Comparison of ENCODE assay signal across 8 cellular contexts in genomic region chr22:19172213-19173046, GRCh38. TPM values are rescaled to one million over a fixed set of nuclear protein-coding genes. Genes with fewer than 3 reads are reported as not detected.
DNase-seq lines count a peak whose midpoint lies in the region; ATAC-seq and TF ChIP-seq lines count a peak whose summit lies in the region.

No MANE protein-coding gene starts in this region.

- no CpG with 5 or more reads among the region's 13 CpGs for WGBS in iPS DF 6.9 (ENCODE audit: insufficient coverage, insufficient read length)
- WGBS in spleen, 5 donors = 40 to 45% (median 41%) methylated on average over 10 to 13 of the region's 13 CpGs

- H3K4me3 ChIP-seq in iPS DF 6.9 (ENCODE audit: low read length) (peak overlapping the region; percentile 73), spleen (peak overlapping the region; percentile 81 to 100 (median 93))

- TF ChIP-seq CTCF in spleen (IDR thresholded peaks at IDR 0.05 in 8 of 11, conservative IDR thresholded peaks at IDR 0.05 in 3 of 11) = no peak

- H3K27me3 ChIP-seq in iPS DF 6.9 (ENCODE audit: control insufficient read depth, insufficient read depth, low read length) (no peaks in the 10 kb centered on the region; the same call in 1 of the 2 replicates), spleen (replicated peaks in 1 of 7) (peaks cover 0 to 36% (median 22%) of the 10 kb centered on the region in 7 donors)

- H3K9me3 Mint-ChIP-seq in activated CD8-positive, alpha-beta T cell treated with anti-CD3 and anti-CD28 coated beads, Interleukin-2, amount 10 ng/mL, durations not matched to agents 7 days and 5 days (ENCODE audit: insufficient read depth) = no peaks in the 10 kb centered on the region

- peaks cover 28% of the 10 kb centered on the region for H3K27me3 Mint-ChIP-seq in activated CD8-positive, alpha-beta T cell treated with anti-CD3 and anti-CD28 coated beads, Interleukin-2, amount 10 ng/mL, durations not matched to agents 7 days and 5 days (ENCODE audit: low read depth)

- peak overlapping the region; percentile 86 for H3K4me3 Mint-ChIP-seq in activated CD8-positive, alpha-beta T cell treated with anti-CD3 and anti-CD28 coated beads, Interleukin-2, amount 10 ng/mL, durations not matched to agents 7 days and 5 days

- H3K27ac ChIP-seq in iPS DF 6.9 (ENCODE audit: low read length) (no peak overlapping the region), spleen (peak overlapping the region in 7 of 8 donors; percentile 74 to 91 (median 87))

- H3K36me3 Mint-ChIP-seq in activated CD8-positive, alpha-beta T cell treated with anti-CD3 and anti-CD28 coated beads, Interleukin-2, amount 10 ng/mL, durations not matched to agents 7 days and 5 days (ENCODE audit: low read depth) = no peaks in the 10 kb centered on the region

- CTCF ChIA-PET in HEK293T (lab: Yijun Ruan, JAX) = interaction anchor here (0.8 kb wide), 1 partner anchor 28 kb away, joined by 3 read pairs; the partner anchor contains the start of gene ESS2
- CTCF ChIA-PET in activated CD8-positive, alpha-beta T cell treated with anti-CD3 and anti-CD28 coated beads, Interleukin-2, amount 10 ng/mL, durations not matched to agents 7 days and 5 days (lab: Charles Lee) = no interaction called here

- H3K4me1 ChIP-seq in iPS DF 6.9 (ENCODE audit: control insufficient read depth, insufficient read depth, low read length) = peaks cover 12% of the 10 kb centered on the region
- peaks cover 40 to 85% (median 74%) of the 10 kb centered on the region in 6 donors for H3K4me1 ChIP-seq in spleen

- peak overlapping the region; percentile 91 for H3K27ac Mint-ChIP-seq in activated CD8-positive, alpha-beta T cell treated with anti-CD3 and anti-CD28 coated beads, Interleukin-2, amount 10 ng/mL, durations not matched to agents 7 days and 5 days

- no peak for ATAC-seq in activated CD8-positive, alpha-beta T cell treated with anti-CD3 and anti-CD28 coated beads, Interleukin-2, amount 10 ng/mL, durations not matched to agents 7 days and 5 days
- ATAC-seq in HG02571 (IDR thresholded peaks at IDR 0.05; ENCODE audit: unreplicated experiment) (no peak), HG03460 (IDR thresholded peaks at IDR 0.05; ENCODE audit: unreplicated experiment) (no peak)

- intact Hi-C loops in spleen (cut with DNase I; ENCODE audit: low total_unique reads) = no loop called here

- POLR2A ChIA-PET in HEK293T (lab: Yijun Ruan, JAX) = interaction anchor here (0.8 kb wide), 1 partner anchor 35 kb away, joined by 3 read pairs; no protein-coding TSS in a partner anchor
- POLR2A ChIA-PET in activated CD8-positive, alpha-beta T cell treated with anti-CD3 and anti-CD28 coated beads, Interleukin-2, amount 10 ng/mL, durations not matched to agents 7 days and 5 days (lab: Charles Lee) = no interaction called here

- DNase-seq in HEK293T (ENCODE audit: extremely low spot score) (no peak), iPS DF 6.9 (ENCODE audit: low read depth, low spot score) (no peak), spleen (no peak), NCI-H1694 treated with DMSO at 0.1 percent for 48 hours (lab: John Stamatoyannopoulos, UW) (no peak), RKO (ENCODE audit: low spot score) (no peak)
- no peak for DNase-seq in activated CD8-positive, alpha-beta T cell treated with anti-CD3 and anti-CD28 coated beads, Interleukin-2, amount 10 ng/mL, durations not matched to agents 7 days and 5 days

- TF ChIP-seq POLR2A in spleen (IDR thresholded peaks at IDR 0.05) = no peak

- H3K9me3 ChIP-seq in iPS DF 6.9 (ENCODE audit: control insufficient read depth, insufficient read depth, low read length) (no peaks in the 10 kb centered on the region), spleen (no peaks in the 10 kb centered on the region)

- peaks cover 48% of the 10 kb centered on the region for H3K4me1 Mint-ChIP-seq in activated CD8-positive, alpha-beta T cell treated with anti-CD3 and anti-CD28 coated beads, Interleukin-2, amount 10 ng/mL, durations not matched to agents 7 days and 5 days (ENCODE audit: low read depth)

- peaks cover 11% of the 10 kb centered on the region for H3K36me3 ChIP-seq in iPS DF 6.9 (ENCODE audit: control insufficient read depth, insufficient read depth, low read length)
- peaks cover 0 to 18% (median 0%) of the 10 kb centered on the region in 6 donors for H3K36me3 ChIP-seq in spleen

TF ChIP-seq in HEK293T, 16 proteins besides CTCF, POLR2A, EP300 and RAD21:
- peak; percentile 24; the same call in 1 of the 2 replicates for TF ChIP-seq HDGF (IDR thresholded peaks at IDR 0.05; ENCODE audit: borderline replicate concordance)
- no peak for TF ChIP-seq FOXA1 (IDR thresholded peaks at IDR 0.05)
TF ChIP-seq in HEK293T: peak in this region for 1.

RNA-seq across cellular contexts. Expression of gene SLC25A1, which starts 6.1 kb away (rescaled TPM):
- 10 to 100 TPM; 69.1 to 73.0 TPM for total RNA-seq in activated CD8-positive, alpha-beta T cell treated with anti-CD3 and anti-CD28 coated beads, Interleukin-2, amount 10 ng/mL, durations not matched to agents 7 days and 5 days
- 10 to 100 TPM; 32.5 to 47.5 (median 36.0) TPM for total RNA-seq in spleen
- polyA plus RNA-seq in spleen = 10 to 100 TPM; 23.5 to 59.7 (median 26.1) TPM

RNA-seq across cellular contexts. Expression of gene GSC2, which starts 22.3 kb away (rescaled TPM):
- total RNA-seq in activated CD8-positive, alpha-beta T cell treated with anti-CD3 and anti-CD28 coated beads, Interleukin-2, amount 10 ng/mL, durations not matched to agents 7 days and 5 days = not detected
- total RNA-seq in spleen = not detected
- not detected for polyA plus RNA-seq in spleen

RNA-seq across cellular contexts. Expression of gene ESS2, which starts 28.0 kb away (rescaled TPM):
- total RNA-seq in activated CD8-positive, alpha-beta T cell treated with anti-CD3 and anti-CD28 coated beads, Interleukin-2, amount 10 ng/mL, durations not matched to agents 7 days and 5 days = 10 to 100 TPM; 18.8 to 19.6 TPM
- 10 to 100 TPM; 13.4 to 21.3 (median 16.4) TPM for total RNA-seq in spleen
- 10 to 100 TPM; 13.2 to 17.3 (median 16.9) TPM for polyA plus RNA-seq in spleen

RNA-seq across cellular contexts. Expression of gene TSSK2, which starts 41.3 kb away (rescaled TPM):
- not detected for total RNA-seq in activated CD8-positive, alpha-beta T cell treated with anti-CD3 and anti-CD28 coated beads, Interleukin-2, amount 10 ng/mL, durations not matched to agents 7 days and 5 days
- not detected for total RNA-seq in spleen
- under 1 TPM in 2 of 3 donors, not detected in 1; 0.03 to 0.06 TPM for polyA plus RNA-seq in spleen

RNA-seq across cellular contexts. Expression of gene DGCR2, which starts 50.2 kb away (rescaled TPM):
- total RNA-seq in activated CD8-positive, alpha-beta T cell treated with anti-CD3 and anti-CD28 coated beads, Interleukin-2, amount 10 ng/mL, durations not matched to agents 7 days and 5 days = 10 to 100 TPM; 30.5 to 34.2 TPM
- 10 to 100 TPM; 40.4 to 60.7 (median 51.3) TPM for total RNA-seq in spleen
- polyA plus RNA-seq in spleen = 10 to 100 TPM in 2 of 3 donors, 1 to 10 TPM in 1; 9.5 to 26.0 (median 11.8) TPM
